8 cellular contexts compared by ENCODE assay signal in genomic region chr4:184343400-184344177, GRCh38.
A peak's percentile ranks its signal among the peaks of the same experiment; 100 is the strongest.
DNase-seq lines count a peak whose midpoint lies in the region; ATAC-seq and TF ChIP-seq lines count a peak whose summit lies in the region.

No MANE protein-coding gene starts in this region.

- H3K27me3 ChIP-seq in OCI-LY1 (ENCODE audit: insufficient read depth, low read length): no peaks in the 10 kb centered on the region
- H3K27me3 ChIP-seq in fibroblast of lung (ENCODE audit: control insufficient read depth, insufficient read depth, low read length): no peaks in the 10 kb centered on the region
- H3K27me3 ChIP-seq in mucosa of stomach (ENCODE audit: control insufficient read depth, insufficient read depth, low read length): no peaks in the 10 kb centered on the region

- H3K9me2 ChIP-seq in OCI-LY1 (ENCODE audit: low read depth, low read length): no peaks in the 10 kb centered on the region

- H3K4me3 Mint-ChIP-seq in activated T-cell treated with anti-CD3 and anti-CD28 coated beads, Interleukin-2, amount 50 U/mL, for 72 hours: peak overlapping the region; percentile 73 to 80

- H3K36me3 Mint-ChIP-seq in activated T-cell treated with anti-CD3 and anti-CD28 coated beads, Interleukin-2, amount 50 U/mL, for 72 hours (ENCODE audit: insufficient read depth in 2 of 2): peaks cover 0 to 1% of the 10 kb centered on the region in 2 donors

- H4K20me1 ChIP-seq in OCI-LY1 (ENCODE audit: insufficient read depth, low read length) (no peaks in the 10 kb centered on the region), fibroblast of lung (ENCODE audit: control insufficient read depth, extremely low read depth, insufficient read depth, low read length) (no peaks in the 10 kb centered on the region)

- H3K27ac Mint-ChIP-seq in activated T-cell treated with anti-CD3 and anti-CD28 coated beads, Interleukin-2, amount 50 U/mL, for 72 hours: peak overlapping the region; percentile 53

- TF ChIP-seq CTCF in OCI-LY1 (IDR thresholded peaks at IDR 0.05; ENCODE audit: low read length): no peak
- TF ChIP-seq CTCF in fibroblast of lung (conservative IDR thresholded peaks at IDR 0.05 in 1 of 2, IDR thresholded peaks at IDR 0.05 in 1 of 2; ENCODE audit: low read depth in 1 of 2, low read length in 2 of 2): no peak

- peaks cover 6% of the 10 kb centered on the region for H3K27me3 Mint-ChIP-seq in activated T-cell treated with anti-CD3 and anti-CD28 coated beads, Interleukin-2, amount 50 U/mL, for 72 hours (ENCODE audit: low read depth)

- peak; percentile 27 for ATAC-seq in GM19438 (IDR thresholded peaks at IDR 0.05; ENCODE audit: low read depth, unreplicated experiment)
- peak; percentile 78 to 82 for ATAC-seq in activated T-cell treated with anti-CD3 and anti-CD28 coated beads, Interleukin-2, amount 50 U/mL, for 72 hours (replicated peaks in 1 of 2)

- no peaks in the 10 kb centered on the region for H3F3A ChIP-seq in OCI-LY1 (ENCODE audit: insufficient read depth, low read length)

- H3K9me3 Mint-ChIP-seq in activated T-cell treated with anti-CD3 and anti-CD28 coated beads, Interleukin-2, amount 50 U/mL, for 72 hours: no peaks in the 10 kb centered on the region

- no peaks in the 10 kb centered on the region for H3K9me3 ChIP-seq in OCI-LY1 (ENCODE audit: low read length)
- no peaks in the 10 kb centered on the region for H3K9me3 ChIP-seq in fibroblast of lung (ENCODE audit: control insufficient read depth, insufficient read depth, low read depth, low read length)
- H3K9me3 ChIP-seq in mucosa of stomach (ENCODE audit: control insufficient read depth, low read length): no peaks in the 10 kb centered on the region

- H3K4me1 Mint-ChIP-seq in activated T-cell treated with anti-CD3 and anti-CD28 coated beads, Interleukin-2, amount 50 U/mL, for 72 hours (ENCODE audit: low read depth): peaks cover 21% of the 10 kb centered on the region

- peak; percentile 60 for DNase-seq in CD1c-positive myeloid dendritic cell (ENCODE audit: extremely low spot score)
- DNase-seq in HT1080 (ENCODE audit: low read depth): peak; percentile 82
- DNase-seq in activated T-cell treated with anti-CD3 and anti-CD28 coated beads, Interleukin-2, amount 50 U/mL, for 72 hours: peak; percentile 44 to 47
- peak; percentile 78 to 81 for DNase-seq in fibroblast of lung (ENCODE audit: low read depth in 2 of 2)
- DNase-seq in superior temporal gyrus (ENCODE audit: extremely low spot score): peak; percentile 92

- H3K79me2 ChIP-seq in OCI-LY1 (ENCODE audit: insufficient read depth, low read length) (no peaks in the 10 kb centered on the region), fibroblast of lung (ENCODE audit: control insufficient read depth, insufficient read depth, low read length) (no peaks in the 10 kb centered on the region)

- H3K9ac ChIP-seq in OCI-LY1 (ENCODE audit: low read length): peak overlapping the region; percentile 64
- no peak overlapping the region for H3K9ac ChIP-seq in fibroblast of lung (ENCODE audit: insufficient read depth, low read length)
- peak overlapping the region; percentile 72 for H3K9ac ChIP-seq in mucosa of stomach (ENCODE audit: low read length)

- H3K36me3 ChIP-seq in OCI-LY1 (ENCODE audit: insufficient read depth, low read length) (no peaks in the 10 kb centered on the region), fibroblast of lung (ENCODE audit: control insufficient read depth, insufficient read depth, low read length) (no peaks in the 10 kb centered on the region), mucosa of stomach (ENCODE audit: control insufficient read depth, insufficient read depth, low read length) (no peaks in the 10 kb centered on the region)

- peak overlapping the region; percentile 56 for H3K4me3 ChIP-seq in OCI-LY1 (ENCODE audit: low read depth, low read length, poor library complexity, severe bottlenecking)
- H3K4me3 ChIP-seq in fibroblast of lung (replicated peaks in 1 of 4; ENCODE audit: control extremely low read depth in 1 of 4, insufficient read depth in 1 of 4, low read depth in 3 of 4, low read length in 4 of 4): peak overlapping the region; percentile 42 to 84 (median 66)
- H3K4me3 ChIP-seq in mucosa of stomach (ENCODE audit: low read length): peak overlapping the region; percentile 31

- peak overlapping the region; percentile 93 for H3K4me2 ChIP-seq in OCI-LY1 (ENCODE audit: low read length)
- peak overlapping the region; percentile 93 for H3K4me2 ChIP-seq in fibroblast of lung (ENCODE audit: extremely low read depth, insufficient read depth, low read length)

- no peak overlapping the region for H2AFZ ChIP-seq in OCI-LY1 (ENCODE audit: low read length)
- peak overlapping the region; percentile 98 for H2AFZ ChIP-seq in fibroblast of lung (ENCODE audit: low read length)

- H3K27ac ChIP-seq in OCI-LY1 (ENCODE audit: low read depth, low read length, poor library complexity, severe bottlenecking) (peak overlapping the region; percentile 85), fibroblast of lung (ENCODE audit: insufficient read depth, low read length) (no peak overlapping the region)

- peaks cover 72% of the 10 kb centered on the region for H3K4me1 ChIP-seq in OCI-LY1 (ENCODE audit: insufficient read depth, low read length, severe bottlenecking)
- H3K4me1 ChIP-seq in fibroblast of lung (ENCODE audit: control insufficient read depth, extremely low read depth, insufficient read depth, low read length): peaks cover 5% of the 10 kb centered on the region
- H3K4me1 ChIP-seq in mucosa of stomach (ENCODE audit: control insufficient read depth, insufficient read depth, low read length): peaks cover 49% of the 10 kb centered on the region
